Comparison of ENCODE assay signal across 1 cellular context in genomic region chr3:71462586-71462985, GRCh38.
TF ChIP-seq lines count a peak whose summit lies in the region.

No MANE protein-coding gene starts in this region.

TF ChIP-seq in HCT116, 20 proteins besides CTCF, POLR2A, EP300 and RAD21 (continued from another document):
- no peak for TF ChIP-seq REST (IDR thresholded peaks at IDR 0.05; ENCODE audit: low read depth)
- TF ChIP-seq YY1 (IDR thresholded peaks at IDR 0.05; ENCODE audit: extremely low read depth, insufficient replicate concordance, low read depth, low read length) = no peak
- TF ChIP-seq ZBTB33 (IDR thresholded peaks at IDR 0.05; ENCODE audit: extremely low read depth, insufficient replicate concordance, low read length) = no peak
- TF ChIP-seq ELF1 (IDR thresholded peaks at IDR 0.05; ENCODE audit: borderline replicate concordance, low read depth) = no peak
- TF ChIP-seq JUND (IDR thresholded peaks at IDR 0.05) = no peak
